Comparison of ENCODE assay signal across 1 cellular context in genomic region chr6:7975764-7976146, GRCh38.
TF ChIP-seq lines count a peak whose summit lies in the region.

No MANE protein-coding gene starts in this region.

TF ChIP-seq in HepG2, 621 proteins besides CTCF, POLR2A, EP300 and RAD21 (continued from another document):
- TF ChIP-seq TRIM22 (IDR thresholded peaks at IDR 0.05) (no peak), ZNF749 (CRISPR knock-in tag; IDR thresholded peaks at IDR 0.05; ENCODE audit: borderline replicate concordance) (no peak), BRF2 (CRISPR knock-in tag; IDR thresholded peaks at IDR 0.05) (no peak), CENPT (CRISPR knock-in tag; IDR thresholded peaks at IDR 0.05; ENCODE audit: low read depth) (no peak), ZNF20 (CRISPR knock-in tag; IDR thresholded peaks at IDR 0.05) (no peak), SP1 (IDR thresholded peaks at IDR 0.05) (no peak), SP1 (CRISPR knock-in tag; IDR thresholded peaks at IDR 0.05) (no peak), ZXDC (CRISPR knock-in tag; IDR thresholded peaks at IDR 0.05) (no peak), ZFYVE20 (CRISPR knock-in tag; IDR thresholded peaks at IDR 0.05; ENCODE audit: borderline replicate concordance, low read depth) (no peak), ZNF615 (CRISPR knock-in tag; IDR thresholded peaks at IDR 0.05; ENCODE audit: borderline replicate concordance) (no peak), RORA (CRISPR knock-in tag; IDR thresholded peaks at IDR 0.05) (no peak), POLR2AphosphoS5 (IDR thresholded peaks at IDR 0.05; ENCODE audit: low read depth, low read length) (no peak), KDM6A (CRISPR knock-in tag; IDR thresholded peaks at IDR 0.05; ENCODE audit: low read depth) (no peak), HNRNPH1 (optimal IDR thresholded peaks at IDR 0.05; ENCODE audit: low read depth, low read length) (no peak), SIX4 (CRISPR knock-in tag; IDR thresholded peaks at IDR 0.05) (no peak), ZNF564 (CRISPR knock-in tag; IDR thresholded peaks at IDR 0.05) (no peak), HMGA1 (CRISPR knock-in tag; conservative IDR thresholded peaks at IDR 0.05) (no peak), GZF1 (CRISPR knock-in tag; IDR thresholded peaks at IDR 0.05) (no peak), ESRRA (CRISPR knock-in tag; IDR thresholded peaks at IDR 0.05; ENCODE audit: low read depth) (no peak), DNMT1 (CRISPR knock-in tag; IDR thresholded peaks at IDR 0.05) (no peak), PHF5A (CRISPR knock-in tag; IDR thresholded peaks at IDR 0.05; ENCODE audit: low read depth, unreplicated experiment) (no peak), RELA (CRISPR knock-in tag; IDR thresholded peaks at IDR 0.05) (no peak), ZNF124 (CRISPR knock-in tag; IDR thresholded peaks at IDR 0.05) (0 out of 2 replicates have a peak, but pooled peaks have one; percentile 10), SRSF1 (optimal IDR thresholded peaks at IDR 0.05; ENCODE audit: low read depth, low read length) (no peak), NFYB (CRISPR knock-in tag; IDR thresholded peaks at IDR 0.05) (no peak), SP140L (CRISPR knock-in tag; IDR thresholded peaks at IDR 0.05; ENCODE audit: borderline replicate concordance) (no peak), FOXM1 (CRISPR knock-in tag; IDR thresholded peaks at IDR 0.05) (no peak), ZNF318 (CRISPR knock-in tag; IDR thresholded peaks at IDR 0.05) (no peak), DDIT3 (CRISPR knock-in tag; IDR thresholded peaks at IDR 0.05) (no peak), HNF4A (CRISPR knock-in tag; IDR thresholded peaks at IDR 0.05) (no peak; the same call in 1 of the 2 replicates), ZNF329 (CRISPR knock-in tag; IDR thresholded peaks at IDR 0.05; ENCODE audit: low read depth) (no peak), ZNF18 (CRISPR knock-in tag; IDR thresholded peaks at IDR 0.05; ENCODE audit: insufficient replicate concordance) (no peak), ZNF30 (CRISPR knock-in tag; IDR thresholded peaks at IDR 0.05) (no peak), GLMP (CRISPR knock-in tag; IDR thresholded peaks at IDR 0.05; ENCODE audit: borderline replicate concordance) (no peak), FIP1L1 (IDR thresholded peaks at IDR 0.05; ENCODE audit: borderline replicate concordance, insufficient read depth, low read depth, low read length) (no peak), ZNF782 (CRISPR knock-in tag; IDR thresholded peaks at IDR 0.05; ENCODE audit: borderline replicate concordance) (no peak), TCF7 (IDR thresholded peaks at IDR 0.05; ENCODE audit: low read depth) (no peak), ZNF547 (CRISPR knock-in tag; IDR thresholded peaks at IDR 0.05) (no peak), ZNF652 (CRISPR knock-in tag; IDR thresholded peaks at IDR 0.05; ENCODE audit: borderline replicate concordance, low read depth) (no peak), ZNF225 (CRISPR knock-in tag; IDR thresholded peaks at IDR 0.05) (no peak; the same call in 1 of the 2 replicates), NFIC (IDR thresholded peaks at IDR 0.05; ENCODE audit: low read length) (no peak), ZNF354B (CRISPR knock-in tag; IDR thresholded peaks at IDR 0.05) (no peak)
